8 cellular contexts compared by ENCODE assay signal in the genomic region with DNA sequence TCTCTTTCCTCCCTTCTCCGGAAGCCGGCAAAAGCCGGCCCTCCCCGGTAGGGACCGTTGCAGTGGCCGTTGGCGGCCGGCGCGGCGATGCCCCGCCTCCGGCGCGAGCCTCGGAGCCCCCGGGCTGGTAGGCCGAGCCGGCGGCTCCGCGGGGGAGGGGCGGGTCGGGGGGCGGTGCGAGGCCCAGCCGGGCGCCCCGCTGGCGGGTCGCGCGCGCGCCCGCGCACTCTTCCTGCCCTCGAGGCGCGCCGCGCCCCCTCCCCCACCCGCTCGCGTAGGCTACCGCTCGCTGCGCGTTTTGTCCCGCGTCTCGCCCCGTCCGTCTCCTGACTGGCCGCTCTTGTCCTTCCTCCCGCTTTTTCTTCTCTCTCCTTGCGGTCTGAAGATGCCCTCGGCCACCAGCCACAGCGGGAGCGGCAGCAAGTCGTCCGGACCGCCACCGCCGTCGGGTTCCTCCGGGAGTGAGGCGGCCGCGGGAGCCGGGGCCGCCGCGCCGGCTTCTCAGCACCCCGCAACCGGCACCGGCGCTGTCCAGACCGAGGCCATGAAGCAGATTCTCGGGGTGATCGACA. TPM values are rescaled to one million over a fixed set of nuclear protein-coding genes. Genes with fewer than 3 reads are reported as not detected.
DNase-seq lines count a peak whose midpoint lies in the region; ATAC-seq and TF ChIP-seq lines count a peak whose summit lies in the region.

No MANE protein-coding gene starts in this region.

- peaks cover 23% of the 10 kb centered on the region for H3K4me1 Mint-ChIP-seq in activated CD4-positive, alpha-beta T cell treated with anti-CD3 and anti-CD28 coated beads for 36 hours

- H3K36me3 Mint-ChIP-seq in activated CD4-positive, alpha-beta T cell treated with anti-CD3 and anti-CD28 coated beads for 36 hours (ENCODE audit: low read depth), result peaks cover 22% of the 10 kb centered on the region

- H3K27me3 ChIP-seq in layer of hippocampus (ENCODE audit: control insufficient read depth, insufficient read depth, low read length), result no peaks in the 10 kb centered on the region

- ATAC-seq in GM18907 (IDR thresholded peaks at IDR 0.05; ENCODE audit: unreplicated experiment) (peak; percentile 61), HG03139 (IDR thresholded peaks at IDR 0.05; ENCODE audit: unreplicated experiment) (peak; percentile 47)
- ATAC-seq in activated CD4-positive, alpha-beta T cell treated with anti-CD3 and anti-CD28 coated beads for 36 hours, result peak; percentile 56

- no peak for TF ChIP-seq CTCF in choroid plexus epithelial cell (conservative IDR thresholded peaks at IDR 0.05; ENCODE audit: low read depth, low read length)

- peak overlapping the region; percentile 99 for H3K27ac Mint-ChIP-seq in activated CD4-positive, alpha-beta T cell treated with anti-CD3 and anti-CD28 coated beads for 36 hours

- no peaks in the 10 kb centered on the region for H3K27me3 Mint-ChIP-seq in activated CD4-positive, alpha-beta T cell treated with anti-CD3 and anti-CD28 coated beads for 36 hours

- H3K4me3 ChIP-seq in choroid plexus epithelial cell (ENCODE audit: low read depth, low read length), result peak overlapping the region; percentile 97

- DNase-seq in AG08395 (ENCODE audit: low spot score), result peak; percentile 92
- peak; percentile 72 for DNase-seq in NCI-H345 treated with DMSO at 0.1 percent for 48 hours (lab: John Stamatoyannopoulos, UW; ENCODE audit: unreplicated experiment)
- peak; percentile 94 for DNase-seq in activated CD4-positive, alpha-beta T cell treated with anti-CD3 and anti-CD28 coated beads for 36 hours
- DNase-seq in choroid plexus epithelial cell (ENCODE audit: low read depth), result peak; percentile 90
- DNase-seq in stimulated activated CD4-positive, alpha-beta T cell treated with anti-CD3 and anti-CD28 coated beads, Interleukin-1b, Interleukin-23, amount 100 ng/mL, for 24 hours (ENCODE audit: low read depth in 4 of 4, low spot score in 1 of 4), result peak; percentile 83 to 93 (median 86)

- H3K27ac ChIP-seq in layer of hippocampus (ENCODE audit: low read depth, low read length), result peak overlapping the region; percentile 99

- POLR2A ChIA-PET in activated CD4-positive, alpha-beta T cell treated with anti-CD3 and anti-CD28 coated beads for 36 hours (lab: Charles Lee), result interaction anchor here (1.2 kb wide), 2 partner anchors 53 to 159 kb away, joined by 3 to 8 read pairs; partner anchors contain the start of gene NAT10

- H3K4me3 Mint-ChIP-seq in activated CD4-positive, alpha-beta T cell treated with anti-CD3 and anti-CD28 coated beads for 36 hours, result peak overlapping the region; percentile 98

- CTCF ChIA-PET in activated CD4-positive, alpha-beta T cell treated with anti-CD3 and anti-CD28 coated beads for 36 hours (lab: Charles Lee), result interaction anchor here (1.0 to 2.0 kb wide), 2 partner anchors 54 to 56 kb away, joined by 3 to 17 read pairs; no protein-coding TSS in a partner anchor

- no peaks in the 10 kb centered on the region for H3K9me3 Mint-ChIP-seq in activated CD4-positive, alpha-beta T cell treated with anti-CD3 and anti-CD28 coated beads for 36 hours (ENCODE audit: low read depth)

- intact Hi-C loops in activated CD4-positive, alpha-beta T cell treated with anti-CD3 and anti-CD28 coated beads for 36 hours (cut with DNase I, micrococcal nuclease), result loop anchor here (2.0 to 10.0 kb wide), 9 partner anchors 55 to 1470 kb away; partner anchors contain the start of genes ABTB2 (in 1 of the 2), C11orf91 (in 1 of the 2), CD59 (in 1 of the 2) and CSTF3 (in 1 of the 2)

RNA-seq across cellular contexts. Expression of gene CAPRIN1, which starts 0.6 kb away (rescaled TPM):
- 100 to 1,000 TPM; 295 to 316 TPM for total RNA-seq in activated CD4-positive, alpha-beta T cell treated with anti-CD3 and anti-CD28 coated beads for 36 hours

RNA-seq across cellular contexts. Expression of gene NAT10, which starts 53.3 kb away (rescaled TPM):
- total RNA-seq in activated CD4-positive, alpha-beta T cell treated with anti-CD3 and anti-CD28 coated beads for 36 hours, result 100 to 1,000 TPM; 142 to 147 TPM

Comparison
In these comparisons a context has a peak if more than half of its experiments do, and no peak if none do; other contexts are left out.
1. Peak in every context shown above with its lines: DNase-seq, ATAC-seq, H3K4me3 ChIP-seq and H3K27ac ChIP-seq.